In the genomic region with DNA sequence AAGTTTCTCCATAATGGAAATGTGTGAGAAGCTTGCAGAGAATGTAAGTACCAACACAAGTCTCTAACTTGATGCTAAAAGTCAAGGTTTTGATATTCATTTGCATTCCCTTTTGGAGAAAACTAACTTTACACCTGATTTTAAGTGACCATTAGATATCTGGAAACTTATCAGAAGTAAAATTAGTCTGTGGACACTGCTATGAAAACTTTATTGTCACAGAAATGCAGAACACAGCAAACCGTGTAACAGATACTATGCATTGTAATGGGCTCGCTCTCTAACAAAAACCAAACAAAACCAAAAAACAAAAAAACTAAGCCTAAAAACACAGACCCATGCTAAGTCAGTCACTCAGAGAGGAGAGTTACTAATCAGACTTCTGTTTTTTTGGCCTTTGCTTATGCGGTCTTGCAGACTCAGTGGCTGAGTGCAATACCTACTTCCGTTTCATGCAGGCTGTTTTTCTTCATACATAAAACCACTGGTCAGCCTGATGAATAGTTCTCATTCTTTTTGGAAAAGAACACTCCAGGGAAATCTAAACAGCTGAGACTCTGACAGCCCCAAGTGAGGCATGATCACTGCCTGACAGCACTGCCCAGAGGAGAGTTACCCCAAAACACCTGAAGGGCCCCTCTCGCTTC, we compare ENCODE assay signal across 1 cellular context.
TF ChIP-seq lines count a peak whose summit lies in the region.

No MANE protein-coding gene starts in this region.

TF ChIP-seq in K562, 482 proteins besides CTCF, POLR2A, EP300 and RAD21:
- TF ChIP-seq, protein P1, sequence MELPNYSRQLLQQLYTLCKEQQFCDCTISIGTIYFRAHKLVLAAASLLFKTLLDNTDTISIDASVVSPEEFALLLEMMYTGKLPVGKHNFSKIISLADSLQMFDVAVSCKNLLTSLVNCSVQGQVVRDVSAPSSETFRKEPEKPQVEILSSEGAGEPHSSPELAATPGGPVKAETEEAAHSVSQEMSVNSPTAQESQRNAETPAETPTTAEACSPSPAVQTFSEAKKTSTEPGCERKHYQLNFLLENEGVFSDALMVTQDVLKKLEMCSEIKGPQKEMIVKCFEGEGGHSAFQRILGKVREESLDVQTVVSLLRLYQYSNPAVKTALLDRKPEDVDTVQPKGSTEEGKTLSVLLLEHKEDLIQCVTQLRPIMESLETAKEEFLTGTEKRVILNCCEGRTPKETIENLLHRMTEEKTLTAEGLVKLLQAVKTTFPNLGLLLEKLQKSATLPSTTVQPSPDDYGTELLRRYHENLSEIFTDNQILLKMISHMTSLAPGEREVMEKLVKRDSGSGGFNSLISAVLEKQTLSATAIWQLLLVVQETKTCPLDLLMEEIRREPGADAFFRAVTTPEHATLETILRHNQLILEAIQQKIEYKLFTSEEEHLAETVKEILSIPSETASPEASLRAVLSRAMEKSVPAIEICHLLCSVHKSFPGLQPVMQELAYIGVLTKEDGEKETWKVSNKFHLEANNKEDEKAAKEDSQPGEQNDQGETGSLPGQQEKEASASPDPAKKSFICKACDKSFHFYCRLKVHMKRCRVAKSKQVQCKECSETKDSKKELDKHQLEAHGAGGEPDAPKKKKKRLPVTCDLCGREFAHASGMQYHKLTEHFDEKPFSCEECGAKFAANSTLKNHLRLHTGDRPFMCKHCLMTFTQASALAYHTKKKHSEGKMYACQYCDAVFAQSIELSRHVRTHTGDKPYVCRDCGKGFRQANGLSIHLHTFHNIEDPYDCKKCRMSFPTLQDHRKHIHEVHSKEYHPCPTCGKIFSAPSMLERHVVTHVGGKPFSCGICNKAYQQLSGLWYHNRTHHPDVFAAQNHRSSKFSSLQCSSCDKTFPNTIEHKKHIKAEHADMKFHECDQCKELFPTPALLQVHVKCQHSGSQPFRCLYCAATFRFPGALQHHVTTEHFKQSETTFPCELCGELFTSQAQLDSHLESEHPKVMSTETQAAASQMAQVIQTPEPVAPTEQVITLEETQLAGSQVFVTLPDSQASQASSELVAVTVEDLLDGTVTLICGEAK (IDR thresholded peaks at IDR 0.05) = peak; percentile 76
- TF ChIP-seq, protein P1 (CRISPR knock-in tag; IDR thresholded peaks at IDR 0.05) = peak; percentile 54; the same call in 1 of the 2 replicates
- no peak for TF ChIP-seq ELF2 (CRISPR knock-in tag; IDR thresholded peaks at IDR 0.05)
